Comparison of ENCODE assay signal across 26 cellular contexts in the genomic region with DNA sequence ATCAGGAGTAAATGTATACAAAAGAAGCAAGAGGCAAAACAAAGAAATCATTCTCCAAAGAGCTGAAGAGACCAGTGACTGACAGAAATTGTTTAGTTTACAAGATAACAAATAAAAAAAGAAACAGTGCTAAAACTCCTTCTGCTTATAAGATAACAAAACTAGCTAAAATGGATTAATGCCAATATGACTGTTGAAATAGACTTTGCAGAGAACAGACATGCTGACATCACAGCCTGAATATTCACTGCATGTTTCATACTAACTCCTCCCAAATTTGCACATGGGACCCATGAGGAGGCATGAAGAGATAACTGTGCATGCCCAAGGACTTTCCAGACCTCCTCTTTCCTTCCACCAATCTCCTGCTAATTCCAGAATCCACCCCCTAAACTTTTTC. TPM values are rescaled to one million over a fixed set of nuclear protein-coding genes. Genes with fewer than 3 reads are reported as not detected.
"Had no signal": no experiment of that assay in that cellular context is flagged by ENCODE, and none has a peak within 500 bp of the region (broad histone marks: within the 10 kb centered on the region; RNA-seq: fewer than 3 reads in every experiment).

No MANE protein-coding gene starts in this region.

- H3K36me3 ChIP-seq: adrenal gland, colonic mucosa, left lung, thyroid gland had no signal

- H3K9me3 Mint-ChIP-seq: activated naive CD4-positive, alpha-beta T cell treated with anti-CD3 and anti-CD28 coated beads, Interleukin-2, amount 50 U/mL, for 24 hours; activated T-cell treated with anti-CD3 and anti-CD28 coated beads, Interleukin-2, amount 50 U/mL, for 72 hours had no signal

- H3K4me1 ChIP-seq: adrenal gland, colonic mucosa, left lung, thyroid gland had no signal

- H3K4me3 Mint-ChIP-seq: activated naive CD4-positive, alpha-beta T cell treated with anti-CD3 and anti-CD28 coated beads, Interleukin-2, amount 50 U/mL, for 24 hours; activated T-cell treated with anti-CD3 and anti-CD28 coated beads, Interleukin-2, amount 50 U/mL, for 72 hours had no signal

- H3K9me3 ChIP-seq: adrenal gland, colonic mucosa, left lung, thyroid gland had no signal

- ATAC-seq: activated T-cell treated with anti-CD3 and anti-CD28 coated beads, Interleukin-2, amount 50 U/mL, for 72 hours; left lung had no signal

- H3K27ac Mint-ChIP-seq: activated naive CD4-positive, alpha-beta T cell treated with anti-CD3 and anti-CD28 coated beads, Interleukin-2, amount 50 U/mL, for 24 hours; activated T-cell treated with anti-CD3 and anti-CD28 coated beads, Interleukin-2, amount 50 U/mL, for 72 hours had no signal

- H3K4me3 ChIP-seq: adrenal gland, colonic mucosa, left lung, thyroid gland had no signal

- H3K27ac ChIP-seq: adrenal gland, colonic mucosa, left lung, thyroid gland, VCaP had no signal

- H3K36me3 Mint-ChIP-seq: activated naive CD4-positive, alpha-beta T cell treated with anti-CD3 and anti-CD28 coated beads, Interleukin-2, amount 50 U/mL, for 24 hours had no signal

- DNase-seq: activated CD4-positive, alpha-beta T cell treated with anti-CD3 and anti-CD28 coated beads, Interleukin-2, amount 50 U/mL, for 1 hour; activated CD4-positive, CD25-positive, alpha-beta regulatory T cell treated with anti-CD3 and anti-CD28 coated beads, Interleukin-2, amount 50 U/mL, for 72 hours; activated gamma-delta T cell; activated T-cell treated with anti-CD3 and anti-CD28 coated beads, Interleukin-2, amount 50 U/mL, for 72 hours; adrenal gland; central memory CD4-positive, alpha-beta T cell; colonic mucosa; erythroblast; hypothalamus; left lung; occipital lobe; retina; stimulated activated CD4-positive, alpha-beta T cell treated with anti-CD3 and anti-CD28 coated beads, Interleukin-2, amount 100 ng/mL, for 24 hours; stimulated activated naive CD4-positive, alpha-beta T cell treated with Interleukin-2 at 50 U/mL for 16 hours; T1000; thyroid gland had no signal

- H3K27me3 ChIP-seq: colonic mucosa, thyroid gland had no signal

RNA-seq across cellular contexts. Expression of gene GABRA4, which starts 6.2 kb away (rescaled TPM):
- total RNA-seq: activated CD8-positive, alpha-beta memory T cell treated with anti-CD3 and anti-CD28 coated beads for 36 hours; activated T-cell treated with anti-CD3 and anti-CD28 coated beads, Interleukin-2, amount 50 U/mL, for 72 hours; kidney epithelial cell; left lung; posterior vena cava; subcutaneous adipose tissue; T-helper 1 cell treated with Interleukin-12 subunit alpha and Interleukin-12 subunit beta and Interleukin-4 antibody, amounts not matched to agents 30 ng/mL and 1 ng/mL, for 36 hours; ureter had no signal

RNA-seq across cellular contexts. Expression of gene GABRB1, which starts 31.8 kb away (rescaled TPM):
- total RNA-seq: activated CD8-positive, alpha-beta memory T cell treated with anti-CD3 and anti-CD28 coated beads for 36 hours; activated T-cell treated with anti-CD3 and anti-CD28 coated beads, Interleukin-2, amount 50 U/mL, for 72 hours; kidney epithelial cell; left lung; mononuclear cell; posterior vena cava; skeletal muscle tissue; subcutaneous adipose tissue; T-helper 1 cell treated with Interleukin-12 subunit alpha and Interleukin-12 subunit beta and Interleukin-4 antibody, amounts not matched to agents 30 ng/mL and 1 ng/mL, for 36 hours; ureter had no signal
